Comparison of ENCODE assay signal across 12 cellular contexts in genomic region chr7:11935905-11936304, GRCh38.
"Had no signal": no experiment of that assay in that cellular context is flagged by ENCODE, and none has a peak within 500 bp of the region (broad histone marks: within the 10 kb centered on the region; RNA-seq: fewer than 3 reads in every experiment).

No MANE protein-coding gene starts in this region.

- H3K9me3 ChIP-seq: pancreas, vagina had no signal

- DNase-seq: activated CD4-positive, alpha-beta memory T cell treated with anti-CD3 and anti-CD28 coated beads, Interleukin-2, amount 10 ng/mL, durations not matched to agents 7 days and 5 days; activated CD4-positive, alpha-beta T cell treated with anti-CD3 and anti-CD28 coated beads for 4 hours; activated naive CD8-positive, alpha-beta T cell treated with anti-CD3 and anti-CD28 coated beads for 36 hours; activated T-cell treated with anti-CD3 and anti-CD28 coated beads, Interleukin-2, amount 50 U/mL, for 72 hours; effector CD8-positive, alpha-beta T cell; islet precursor cell; pancreas; stimulated activated CD4-positive, alpha-beta T cell treated with anti-CD3 and anti-CD28 coated beads, Interleukin-12 subunit alpha, Interleukin-12 subunit beta, amount 100 ng/mL, for 4 hours; stimulated activated CD4-positive, alpha-beta T cell treated with anti-CD3 and anti-CD28 coated beads, Interleukin-2, amount 100 ng/mL, for 24 hours; T-helper 17 cell had no signal

- H3K27me3 ChIP-seq: pancreas, vagina had no signal

- H3K27ac ChIP-seq: pancreas, vagina had no signal

- ATAC-seq: activated T-cell treated with anti-CD3 and anti-CD28 coated beads, Interleukin-2, amount 50 U/mL, for 72 hours; pancreas; T-helper 17 cell had no signal

- H3K4me3 ChIP-seq: lung, pancreas, vagina had no signal

- H3K36me3 ChIP-seq: pancreas, vagina had no signal

- H3K4me1 ChIP-seq: pancreas, vagina had no signal
